1 cellular context compared by ENCODE assay signal in the genomic region with DNA sequence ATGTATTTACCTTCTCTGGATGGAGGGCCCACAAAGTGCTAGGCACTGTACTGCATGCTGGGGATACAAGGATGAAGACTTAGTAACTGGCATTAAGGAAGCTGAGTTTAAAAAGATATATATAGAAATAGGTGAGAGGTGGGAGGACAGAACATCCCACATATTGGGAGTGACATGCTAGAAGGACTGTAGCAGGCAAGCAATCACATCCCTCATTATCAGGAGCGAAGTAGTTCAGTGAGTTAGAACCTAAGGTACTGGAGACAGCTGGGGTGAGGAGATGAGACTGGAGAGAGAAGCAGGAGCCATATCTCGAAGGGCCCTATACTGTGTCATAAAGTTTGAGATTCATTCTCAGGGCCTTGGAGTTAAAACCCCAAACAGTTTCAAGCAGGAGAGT.
TF ChIP-seq lines count a peak whose summit lies in the region.

No MANE protein-coding gene starts in this region.

TF ChIP-seq in GM23338, 12 proteins besides CTCF, POLR2A, EP300 and RAD21:
- TF ChIP-seq, protein P1, sequence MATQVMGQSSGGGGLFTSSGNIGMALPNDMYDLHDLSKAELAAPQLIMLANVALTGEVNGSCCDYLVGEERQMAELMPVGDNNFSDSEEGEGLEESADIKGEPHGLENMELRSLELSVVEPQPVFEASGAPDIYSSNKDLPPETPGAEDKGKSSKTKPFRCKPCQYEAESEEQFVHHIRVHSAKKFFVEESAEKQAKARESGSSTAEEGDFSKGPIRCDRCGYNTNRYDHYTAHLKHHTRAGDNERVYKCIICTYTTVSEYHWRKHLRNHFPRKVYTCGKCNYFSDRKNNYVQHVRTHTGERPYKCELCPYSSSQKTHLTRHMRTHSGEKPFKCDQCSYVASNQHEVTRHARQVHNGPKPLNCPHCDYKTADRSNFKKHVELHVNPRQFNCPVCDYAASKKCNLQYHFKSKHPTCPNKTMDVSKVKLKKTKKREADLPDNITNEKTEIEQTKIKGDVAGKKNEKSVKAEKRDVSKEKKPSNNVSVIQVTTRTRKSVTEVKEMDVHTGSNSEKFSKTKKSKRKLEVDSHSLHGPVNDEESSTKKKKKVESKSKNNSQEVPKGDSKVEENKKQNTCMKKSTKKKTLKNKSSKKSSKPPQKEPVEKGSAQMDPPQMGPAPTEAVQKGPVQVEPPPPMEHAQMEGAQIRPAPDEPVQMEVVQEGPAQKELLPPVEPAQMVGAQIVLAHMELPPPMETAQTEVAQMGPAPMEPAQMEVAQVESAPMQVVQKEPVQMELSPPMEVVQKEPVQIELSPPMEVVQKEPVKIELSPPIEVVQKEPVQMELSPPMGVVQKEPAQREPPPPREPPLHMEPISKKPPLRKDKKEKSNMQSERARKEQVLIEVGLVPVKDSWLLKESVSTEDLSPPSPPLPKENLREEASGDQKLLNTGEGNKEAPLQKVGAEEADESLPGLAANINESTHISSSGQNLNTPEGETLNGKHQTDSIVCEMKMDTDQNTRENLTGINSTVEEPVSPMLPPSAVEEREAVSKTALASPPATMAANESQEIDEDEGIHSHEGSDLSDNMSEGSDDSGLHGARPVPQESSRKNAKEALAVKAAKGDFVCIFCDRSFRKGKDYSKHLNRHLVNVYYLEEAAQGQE (IDR thresholded peaks at IDR 0.05; ENCODE audit: unreplicated experiment), result no peak
- TF ChIP-seq CREB1 (CRISPR knock-in tag; IDR thresholded peaks at IDR 0.05; ENCODE audit: low read depth) (no peak), STAT1 (IDR thresholded peaks at IDR 0.05; ENCODE audit: unreplicated experiment) (no peak), POLR2AphosphoS5 (IDR thresholded peaks at IDR 0.05; ENCODE audit: low read depth) (no peak), NANOG (IDR thresholded peaks at IDR 0.05; ENCODE audit: borderline replicate concordance) (no peak), ZNF114 (CRISPR knock-in tag; IDR thresholded peaks at IDR 0.05) (no peak), JUNB (IDR thresholded peaks at IDR 0.05; ENCODE audit: unreplicated experiment) (no peak), EZH2phosphoT487 (IDR thresholded peaks at IDR 0.05; ENCODE audit: unreplicated experiment) (no peak)
- TF ChIP-seq, protein P2, sequence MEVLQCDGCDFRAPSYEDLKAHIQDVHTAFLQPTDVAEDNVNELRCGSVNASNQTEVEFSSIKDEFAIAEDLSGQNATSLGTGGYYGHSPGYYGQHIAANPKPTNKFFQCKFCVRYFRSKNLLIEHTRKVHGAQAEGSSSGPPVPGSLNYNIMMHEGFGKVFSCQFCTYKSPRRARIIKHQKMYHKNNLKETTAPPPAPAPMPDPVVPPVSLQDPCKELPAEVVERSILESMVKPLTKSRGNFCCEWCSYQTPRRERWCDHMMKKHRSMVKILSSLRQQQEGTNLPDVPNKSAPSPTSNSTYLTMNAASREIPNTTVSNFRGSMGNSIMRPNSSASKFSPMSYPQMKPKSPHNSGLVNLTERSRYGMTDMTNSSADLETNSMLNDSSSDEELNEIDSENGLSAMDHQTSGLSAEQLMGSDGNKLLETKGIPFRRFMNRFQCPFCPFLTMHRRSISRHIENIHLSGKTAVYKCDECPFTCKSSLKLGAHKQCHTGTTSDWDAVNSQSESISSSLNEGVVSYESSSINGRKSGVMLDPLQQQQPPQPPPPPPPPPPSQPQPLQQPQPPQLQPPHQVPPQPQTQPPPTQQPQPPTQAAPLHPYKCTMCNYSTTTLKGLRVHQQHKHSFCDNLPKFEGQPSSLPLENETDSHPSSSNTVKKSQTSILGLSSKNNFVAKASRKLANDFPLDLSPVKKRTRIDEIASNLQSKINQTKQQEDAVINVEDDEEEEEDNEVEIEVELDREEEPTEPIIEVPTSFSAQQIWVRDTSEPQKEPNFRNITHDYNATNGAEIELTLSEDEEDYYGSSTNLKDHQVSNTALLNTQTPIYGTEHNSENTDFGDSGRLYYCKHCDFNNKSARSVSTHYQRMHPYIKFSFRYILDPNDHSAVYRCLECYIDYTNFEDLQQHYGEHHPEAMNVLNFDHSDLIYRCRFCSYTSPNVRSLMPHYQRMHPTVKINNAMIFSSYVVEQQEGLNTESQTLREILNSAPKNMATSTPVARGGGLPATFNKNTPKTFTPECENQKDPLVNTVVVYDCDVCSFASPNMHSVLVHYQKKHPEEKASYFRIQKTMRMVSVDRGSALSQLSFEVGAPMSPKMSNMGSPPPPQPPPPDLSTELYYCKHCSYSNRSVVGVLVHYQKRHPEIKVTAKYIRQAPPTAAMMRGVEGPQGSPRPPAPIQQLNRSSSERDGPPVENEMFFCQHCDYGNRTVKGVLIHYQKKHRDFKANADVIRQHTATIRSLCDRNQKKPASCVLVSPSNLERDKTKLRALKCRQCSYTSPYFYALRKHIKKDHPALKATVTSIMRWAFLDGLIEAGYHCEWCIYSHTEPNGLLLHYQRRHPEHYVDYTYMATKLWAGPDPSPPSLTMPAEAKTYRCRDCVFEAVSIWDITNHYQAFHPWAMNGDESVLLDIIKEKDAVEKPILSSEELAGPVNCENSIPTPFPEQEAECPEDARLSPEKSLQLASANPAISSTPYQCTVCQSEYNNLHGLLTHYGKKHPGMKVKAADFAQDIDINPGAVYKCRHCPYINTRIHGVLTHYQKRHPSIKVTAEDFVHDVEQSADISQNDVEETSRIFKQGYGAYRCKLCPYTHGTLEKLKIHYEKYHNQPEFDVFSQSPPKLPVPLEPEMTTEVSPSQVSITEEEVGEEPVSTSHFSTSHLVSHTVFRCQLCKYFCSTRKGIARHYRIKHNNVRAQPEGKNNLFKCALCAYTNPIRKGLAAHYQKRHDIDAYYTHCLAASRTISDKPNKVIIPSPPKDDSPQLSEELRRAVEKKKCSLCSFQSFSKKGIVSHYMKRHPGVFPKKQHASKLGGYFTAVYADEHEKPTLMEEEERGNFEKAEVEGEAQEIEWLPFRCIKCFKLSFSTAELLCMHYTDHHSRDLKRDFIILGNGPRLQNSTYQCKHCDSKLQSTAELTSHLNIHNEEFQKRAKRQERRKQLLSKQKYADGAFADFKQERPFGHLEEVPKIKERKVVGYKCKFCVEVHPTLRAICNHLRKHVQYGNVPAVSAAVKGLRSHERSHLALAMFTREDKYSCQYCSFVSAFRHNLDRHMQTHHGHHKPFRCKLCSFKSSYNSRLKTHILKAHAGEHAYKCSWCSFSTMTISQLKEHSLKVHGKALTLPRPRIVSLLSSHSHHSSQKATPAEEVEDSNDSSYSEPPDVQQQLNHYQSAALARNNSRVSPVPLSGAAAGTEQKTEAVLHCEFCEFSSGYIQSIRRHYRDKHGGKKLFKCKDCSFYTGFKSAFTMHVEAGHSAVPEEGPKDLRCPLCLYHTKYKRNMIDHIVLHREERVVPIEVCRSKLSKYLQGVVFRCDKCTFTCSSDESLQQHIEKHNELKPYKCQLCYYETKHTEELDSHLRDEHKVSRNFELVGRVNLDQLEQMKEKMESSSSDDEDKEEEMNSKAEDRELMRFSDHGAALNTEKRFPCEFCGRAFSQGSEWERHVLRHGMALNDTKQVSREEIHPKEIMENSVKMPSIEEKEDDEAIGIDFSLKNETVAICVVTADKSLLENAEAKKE (CRISPR knock-in tag; IDR thresholded peaks at IDR 0.05), result no peak
